In the genomic region with DNA sequence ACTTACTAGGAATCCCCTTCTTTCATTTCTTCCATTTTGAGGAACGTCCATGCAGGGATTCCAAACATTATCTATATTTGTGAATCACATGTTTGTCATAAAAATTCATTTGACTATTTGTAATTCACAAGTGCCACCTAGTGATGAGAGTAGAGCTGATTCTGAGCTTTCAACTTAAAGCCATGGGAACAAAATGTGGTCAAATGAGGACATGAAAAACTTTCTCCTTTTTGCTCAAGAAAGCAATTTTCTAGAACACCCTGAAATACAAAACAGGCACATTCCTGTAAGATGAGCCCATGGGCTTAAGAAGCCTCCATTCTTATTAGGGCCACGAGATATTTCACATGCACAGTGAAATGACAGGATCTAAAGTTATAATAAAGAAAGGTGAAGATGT, we compare ENCODE assay signal across 13 cellular contexts. TPM values are rescaled to one million over a fixed set of nuclear protein-coding genes. Genes with fewer than 3 reads are reported as not detected.
DNase-seq lines count a peak whose midpoint lies in the region; ATAC-seq and TF ChIP-seq lines count a peak whose summit lies in the region.
"Had no signal": no experiment of that assay in that cellular context is flagged by ENCODE, and none has a peak within 500 bp of the region (broad histone marks: within the 10 kb centered on the region; RNA-seq: fewer than 3 reads in every experiment).

No MANE protein-coding gene starts in this region.

- no peak for ATAC-seq in GM21367 (IDR thresholded peaks at IDR 0.05; ENCODE audit: unreplicated experiment)
- ATAC-seq in HG02610 (IDR thresholded peaks at IDR 0.05; ENCODE audit: unreplicated experiment) = no peak

- DNase-seq in BE2C (no peak), LHCN-M2 (ENCODE audit: low read depth) (peak; percentile 48), astrocyte of the hippocampus (ENCODE audit: low read depth, low spot score) (peak; percentile 49), lung microvascular endothelial cell (ENCODE audit: low read depth in 2 of 2) (peak; percentile 25 to 30), activated gamma-delta T cell (lab: John Stamatoyannopoulos, UW) (no peak)
- DNase-seq in activated CD4-positive, alpha-beta T cell treated with anti-CD3 and anti-CD28 coated beads, Interleukin-2, amount 50 U/mL, for 1 hour = no peak
- DNase-seq: GOT3, NCI-H2171 treated with DMSO at 0.1 percent for 48 hours, nephron progenitor cell, WERI-Rb-1 had no signal

- H3K9me3 ChIP-seq in BE2C = no peaks in the 10 kb centered on the region
- H3K9me3 ChIP-seq: esophagus muscularis mucosa had no signal

- no peaks in the 10 kb centered on the region for H3K4me1 ChIP-seq in BE2C

- peak; percentile 16; the same call in 1 of the 2 replicates for TF ChIP-seq CTCF in BE2C (IDR thresholded peaks at IDR 0.05; ENCODE audit: low read depth, low read length)

- H3K4me3 ChIP-seq in BE2C (ENCODE audit: low read depth, low read length) = no peak overlapping the region
- H3K4me3 ChIP-seq: esophagus muscularis mucosa had no signal

- H3K27me3 ChIP-seq in BE2C = no peaks in the 10 kb centered on the region
- H3K27me3 ChIP-seq: esophagus muscularis mucosa had no signal

- H3K36me3 ChIP-seq in BE2C = peaks cover 4% of the 10 kb centered on the region; the same call in 1 of the 2 replicates
- H3K36me3 ChIP-seq: WERI-Rb-1 had no signal

RNA-seq across cellular contexts. Expression of gene MAP3K7, which starts 12.3 kb away (rescaled TPM):
- polyA plus RNA-seq in BE2C (2012; ENCODE audit: insufficient read depth, insufficient read length, low read depth) = 20.5 TPM
- total RNA-seq in LHCN-M2 (2014; rRNA removed) (32.8 and 32.9 TPM in 2 replicates), lung microvascular endothelial cell (15.7 and 16.8 TPM in 2 replicates)
- polyA plus RNA-seq in LHCN-M2 (2012) = 13.8 TPM

Comparison
In these comparisons a context has a peak if more than half of its experiments do, and no peak if none do; other contexts are left out.
1. DNase-seq: peak in LHCN-M2 (single experiment), astrocyte of the hippocampus (single experiment) and lung microvascular endothelial cell (2 of 2); none in BE2C (single experiment), activated gamma-delta T cell (single experiment) and activated CD4-positive, alpha-beta T cell treated with anti-CD3 and anti-CD28 coated beads, Interleukin-2, amount 50 U/mL, for 1 hour (single experiment).